ENCODE assay signal across 13 cellular contexts in the genomic region with DNA sequence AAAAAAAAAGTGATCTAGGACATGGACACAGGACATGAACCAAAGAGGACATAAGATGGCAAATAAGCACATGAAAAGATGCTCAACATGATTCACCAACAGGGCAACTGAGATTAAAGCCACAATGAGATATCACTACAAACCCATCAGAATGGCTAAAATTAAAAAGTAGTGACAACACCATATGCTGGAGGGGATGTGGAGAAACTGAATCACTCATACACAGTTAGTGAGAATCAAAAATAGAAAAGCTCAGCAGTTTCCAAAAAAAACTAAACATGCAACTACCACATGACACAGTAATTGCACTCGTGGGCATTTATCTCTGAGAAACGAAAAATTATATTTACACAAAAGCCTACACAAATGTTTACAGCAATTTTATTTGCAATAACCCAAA. TPM values are rescaled to one million over a fixed set of nuclear protein-coding genes. Genes with fewer than 3 reads are reported as not detected.
DNase-seq lines count a peak whose midpoint lies in the region; ATAC-seq and TF ChIP-seq lines count a peak whose summit lies in the region.
"Had no signal": no experiment of that assay in that cellular context is flagged by ENCODE, and none has a peak within 500 bp of the region (broad histone marks: within the 10 kb centered on the region; RNA-seq: fewer than 3 reads in every experiment).

No MANE protein-coding gene starts in this region.

- H3F3A ChIP-seq in MM.1S (ENCODE audit: insufficient read depth, low read length), result peaks cover 29% of the 10 kb centered on the region

- H3K4me3 Mint-ChIP-seq in dendritic cell treated with granulocyte-macrophage colony-stimulating factor and Interleukin-4, amounts not matched to agents 40 ng/mL and 50 ng/mL, for 4 days, result no peak overlapping the region
- H3K4me3 Mint-ChIP-seq in T-helper 17 cell, result no peak overlapping the region
- H3K4me3 Mint-ChIP-seq: WTC11 had no signal

- H2BK5ac ChIP-seq in mesendoderm (ENCODE audit: low read length), result no peak overlapping the region

- H3K27ac Mint-ChIP-seq in dendritic cell treated with granulocyte-macrophage colony-stimulating factor and Interleukin-4, amounts not matched to agents 40 ng/mL and 50 ng/mL, for 4 days, result peak overlapping the region; percentile 46
- H3K27ac Mint-ChIP-seq in T-helper 17 cell, result no peak overlapping the region
- H3K27ac Mint-ChIP-seq: progenitor cell of endocrine pancreas, WTC11 had no signal

- no peak overlapping the region for H2BK15ac ChIP-seq in mesendoderm (replicated peaks; ENCODE audit: low read depth)

- H3K4me1 Mint-ChIP-seq in dendritic cell treated with granulocyte-macrophage colony-stimulating factor and Interleukin-4, amounts not matched to agents 40 ng/mL and 50 ng/mL, for 4 days (ENCODE audit: low read depth), result peaks cover 18% of the 10 kb centered on the region
- H3K4me1 Mint-ChIP-seq in T-helper 17 cell, result peaks cover 3% of the 10 kb centered on the region
- H3K4me1 Mint-ChIP-seq: WTC11 had no signal

- TF ChIP-seq CTCF in MM.1S (IDR thresholded peaks at IDR 0.05; ENCODE audit: low read length), result no peak
- no peak for TF ChIP-seq CTCF in sigmoid colon (IDR thresholded peaks at IDR 0.05)

- peak overlapping the region; percentile 50; the same call in 1 of the 2 replicates for H2AFZ ChIP-seq in MM.1S (ENCODE audit: low read length)

- H4K5ac ChIP-seq in mesendoderm (ENCODE audit: low read length), result no peak overlapping the region

- peak overlapping the region; percentile 0; the same call in 1 of the 2 replicates for H3K4me3 ChIP-seq in MM.1S (ENCODE audit: low read length)
- H3K4me3 ChIP-seq in sigmoid colon, result no peak overlapping the region
- no peak overlapping the region for H3K4me3 ChIP-seq in mesendoderm (ENCODE audit: low read length)

- H3K9me2 ChIP-seq in MM.1S (replicated peaks; ENCODE audit: insufficient read depth, low read length), result no peaks in the 10 kb centered on the region

- H3K56ac ChIP-seq in mesendoderm (ENCODE audit: low read length), result no peak overlapping the region

- intact Hi-C loops in dendritic cell treated with granulocyte-macrophage colony-stimulating factor and Interleukin-4, amounts not matched to agents 40 ng/mL and 50 ng/mL, for 4 days (cut with micrococcal nuclease), result no loop called here
- intact Hi-C loops in sigmoid colon (cut with DNase I), result no loop called here

- H3K23ac ChIP-seq in mesendoderm (ENCODE audit: low read length), result no peak overlapping the region

- no peaks in the 10 kb centered on the region for H3K79me1 ChIP-seq in mesendoderm (ENCODE audit: low read length)

- H4K20me1 ChIP-seq in MM.1S (ENCODE audit: insufficient read depth, low read length), result no peaks in the 10 kb centered on the region

- H3K27ac ChIP-seq in MM.1S (ENCODE audit: low read length), result peak overlapping the region; percentile 97
- peak overlapping the region; percentile 0 to 53 (median 32) for H3K27ac ChIP-seq in sigmoid colon
- H3K27ac ChIP-seq in mesendoderm (ENCODE audit: low read depth, low read length), result no peak overlapping the region

- H2AK5ac ChIP-seq in mesendoderm (ENCODE audit: low read length), result no peak overlapping the region

- H3K9me3 ChIP-seq in MM.1S (replicated peaks; ENCODE audit: insufficient read depth, low read length) (no peaks in the 10 kb centered on the region), sigmoid colon (no peaks in the 10 kb centered on the region), T-helper 17 cell (ENCODE audit: control insufficient read depth, low read length, poor library complexity, severe bottlenecking) (no peaks in the 10 kb centered on the region)

- H4K8ac ChIP-seq in mesendoderm (ENCODE audit: low read depth, low read length), result no peak overlapping the region

- H3K4me2 ChIP-seq in MM.1S (ENCODE audit: low read depth, low read length) (peak overlapping the region; percentile 76), mesendoderm (ENCODE audit: low read length) (no peak overlapping the region)

- WGBS in sigmoid colon, 2 donors, result 4 to 43% methylated on average over 2 of the region's 2 CpGs
- WGBS in mesendoderm (ENCODE audit: extremely low coverage, insufficient coverage, low lambda C conversion rate), result no CpG with 5 or more reads among the region's 2 CpGs

- TF ChIP-seq EP300 in sigmoid colon (IDR thresholded peaks at IDR 0.05), result no peak

- no peak for TF ChIP-seq POLR2A in sigmoid colon (IDR thresholded peaks at IDR 0.05)

- H3K27me3 ChIP-seq in MM.1S (replicated peaks; ENCODE audit: insufficient read depth, low read length), result no peaks in the 10 kb centered on the region
- no peaks in the 10 kb centered on the region for H3K27me3 ChIP-seq in sigmoid colon
- H3K27me3 ChIP-seq in mesendoderm (ENCODE audit: insufficient read depth, low read length, poor library complexity), result no peaks in the 10 kb centered on the region

- peak overlapping the region; percentile 63 for H3K9ac ChIP-seq in MM.1S (ENCODE audit: low read length)
- H3K9ac ChIP-seq in mesendoderm (ENCODE audit: low read length), result no peak overlapping the region

- H3K4me1 ChIP-seq in MM.1S (ENCODE audit: low read length), result peaks cover 44% of the 10 kb centered on the region
- H3K4me1 ChIP-seq in sigmoid colon, result peaks cover 0 to 15% (median 9%) of the 10 kb centered on the region in 4 donors
- no peaks in the 10 kb centered on the region for H3K4me1 ChIP-seq in mesendoderm (ENCODE audit: control insufficient read depth, low read depth, low read length)

- H3K36me3 ChIP-seq in MM.1S (replicated peaks; ENCODE audit: insufficient read depth, low read length), result no peaks in the 10 kb centered on the region
- H3K36me3 ChIP-seq in sigmoid colon, result peaks cover 0 to 13% (median 0%) of the 10 kb centered on the region in 4 donors
- no peaks in the 10 kb centered on the region for H3K36me3 ChIP-seq in mesendoderm (ENCODE audit: control insufficient read depth, insufficient read depth, low read length)

- DNase-seq in EH (ENCODE audit: low read depth), result peak; percentile 84
- DNase-seq in MM.1S, result peak; percentile 94
- DNase-seq in sigmoid colon, result no peak
- DNase-seq in T-helper 17 cell, result no peak
- DNase-seq in mesendoderm, result no peak
- DNase-seq: NCI-H1105 treated with DMSO at 0.1 percent for 48 hours; NCI-H226; stimulated activated CD4-positive, alpha-beta T cell treated with anti-CD3 and anti-CD28 coated beads, Interleukin-1b, Interleukin-23, amount 100 ng/mL, for 48 hours had no signal

- no peaks in the 10 kb centered on the region for H3K27me3 Mint-ChIP-seq in dendritic cell treated with granulocyte-macrophage colony-stimulating factor and Interleukin-4, amounts not matched to agents 40 ng/mL and 50 ng/mL, for 4 days
- H3K27me3 Mint-ChIP-seq in T-helper 17 cell, result no peaks in the 10 kb centered on the region
- H3K27me3 Mint-ChIP-seq: progenitor cell of endocrine pancreas had no signal

- H3K4ac ChIP-seq in mesendoderm (ENCODE audit: low read depth, low read length), result no peak overlapping the region

- H2BK120ac ChIP-seq in mesendoderm (ENCODE audit: low read depth, low read length), result no peak overlapping the region

- H3K36me3 Mint-ChIP-seq in dendritic cell treated with granulocyte-macrophage colony-stimulating factor and Interleukin-4, amounts not matched to agents 40 ng/mL and 50 ng/mL, for 4 days (ENCODE audit: low read depth), result peaks cover 12% of the 10 kb centered on the region
- H3K36me3 Mint-ChIP-seq in T-helper 17 cell (ENCODE audit: low read depth), result peaks cover 9% of the 10 kb centered on the region

- ATAC-seq in HG02885 (IDR thresholded peaks at IDR 0.05; ENCODE audit: poor library complexity, unreplicated experiment) (no peak), T-helper 17 cell (no peak), GM18867 (IDR thresholded peaks at IDR 0.05; ENCODE audit: unreplicated experiment) (no peak)
- ATAC-seq: WTC11 had no signal

- no peaks in the 10 kb centered on the region for H3K9me3 Mint-ChIP-seq in dendritic cell treated with granulocyte-macrophage colony-stimulating factor and Interleukin-4, amounts not matched to agents 40 ng/mL and 50 ng/mL, for 4 days

- H3K79me2 ChIP-seq in MM.1S (ENCODE audit: low read length) (no peaks in the 10 kb centered on the region), mesendoderm (ENCODE audit: control insufficient read depth, insufficient read depth, low read length) (no peaks in the 10 kb centered on the region)

- no peak overlapping the region for H3K18ac ChIP-seq in mesendoderm (ENCODE audit: low read length)

RNA-seq across cellular contexts. Expression of a gene that starts 27.9 kb away (rescaled TPM):
- total RNA-seq in sigmoid colon (1 to 10 TPM in 2 of 4 donors, under 1 TPM in 1, not detected in 1; 0.54 to 5.0 (median 3.2) TPM), T-helper 17 cell (under 1 TPM in 1 of 2 donors, not detected in 1; 0.32 TPM)
- polyA plus RNA-seq in sigmoid colon, result 1 to 10 TPM in 1 of 3 donors, under 1 TPM in 1, not detected in 1; 0.60 to 2.0 TPM
- polyA plus RNA-seq in mesendoderm (2013, experiment 1 of 2), result not detected
- polyA plus RNA-seq in mesendoderm (2013, experiment 2 of 2), result not detected
- total RNA-seq: progenitor cell of endocrine pancreas, WTC11 had no signal

Comparison
In these comparisons a context has a peak if more than half of its experiments do, and no peak if none do; other contexts are left out.
1. DNase-seq: peak in EH (single experiment) and MM.1S (single experiment); none in sigmoid colon (single experiment), T-helper 17 cell (0 of 3) and mesendoderm (single experiment).